ENCODE assay signal across 1 cellular context in genomic region chr1:92992066-92992465, GRCh38.
TF ChIP-seq lines count a peak whose summit lies in the region.

No MANE protein-coding gene starts in this region.

TF ChIP-seq in K562, 482 proteins besides CTCF, POLR2A, EP300 and RAD21:
- no peak for TF ChIP-seq ZNF639 (CRISPR knock-in tag; conservative IDR thresholded peaks at IDR 0.05 in 1 of 2, IDR thresholded peaks at IDR 0.05 in 1 of 2)
- 0 out of 2 replicates have a peak, but pooled peaks have one; percentile 4 for TF ChIP-seq SPI1 (IDR thresholded peaks at IDR 0.05; ENCODE audit: borderline replicate concordance, low read depth, low read length)
- TF ChIP-seq ZNF277 (CRISPR knock-in tag; IDR thresholded peaks at IDR 0.05; ENCODE audit: borderline replicate concordance): no peak
- no peak for TF ChIP-seq ZNF449 (CRISPR knock-in tag; IDR thresholded peaks at IDR 0.05)
